ENCODE assay signal across 1 cellular context in the genomic region with DNA sequence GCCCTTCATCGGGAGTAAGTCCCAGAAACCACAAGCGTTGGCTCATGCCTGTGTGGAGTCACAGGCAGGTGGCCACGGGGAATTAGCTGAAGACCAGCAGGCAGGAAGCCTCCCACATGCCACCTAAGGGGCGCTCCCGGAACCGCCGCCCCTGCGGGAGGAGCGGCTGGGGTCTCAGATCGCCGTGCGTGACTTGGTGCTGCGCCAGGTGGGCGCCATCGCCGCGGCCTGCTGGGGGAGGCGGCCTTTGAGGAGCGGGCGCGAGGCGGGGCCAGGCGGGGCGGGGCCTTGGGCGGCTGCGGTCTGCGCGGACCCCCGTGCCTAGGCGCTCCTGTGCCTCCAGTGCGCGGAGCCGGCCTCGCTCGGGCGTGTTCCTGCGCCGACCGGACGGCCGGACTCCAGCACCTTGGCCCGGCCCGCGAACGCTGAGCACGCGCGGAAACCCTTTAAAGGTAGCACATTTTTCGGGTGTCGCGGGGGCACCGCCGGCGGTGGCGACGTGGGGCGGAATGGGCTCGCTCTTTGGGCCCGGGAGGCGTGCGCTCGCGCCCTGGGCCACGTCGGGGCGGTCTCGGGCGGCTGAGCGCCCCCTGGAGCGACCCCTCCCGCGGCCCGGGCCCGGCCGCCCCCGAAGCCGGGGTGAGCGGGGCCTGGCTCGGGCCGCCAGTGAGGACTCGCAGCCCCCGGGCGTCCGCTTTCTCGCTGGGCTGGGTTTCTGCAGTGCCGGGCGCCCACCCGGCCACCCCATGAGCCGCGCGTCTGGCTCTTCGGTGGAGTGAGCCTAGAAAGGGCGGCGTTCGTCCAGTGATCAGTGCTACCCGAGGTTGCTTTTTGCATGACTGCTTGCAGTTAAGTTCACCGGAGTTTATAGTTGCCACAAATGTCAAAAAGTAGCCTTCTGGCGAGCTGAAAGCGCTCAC.
TF ChIP-seq lines count a peak whose summit lies in the region.

No MANE protein-coding gene starts in this region.

TF ChIP-seq in endothelial cell of umbilical vein, 7 proteins besides CTCF, POLR2A, EP300 and RAD21:
- TF ChIP-seq FOS (IDR thresholded peaks at IDR 0.05; ENCODE audit: borderline replicate concordance, insufficient read depth, low read length), result no peak
- TF ChIP-seq POLR2AphosphoS5 (IDR thresholded peaks at IDR 0.05; ENCODE audit: insufficient read depth, low read depth, low read length), result no peak
- TF ChIP-seq MYC (IDR thresholded peaks at IDR 0.05; ENCODE audit: low read depth, low read length), result no peak
- TF ChIP-seq, protein P1, sequence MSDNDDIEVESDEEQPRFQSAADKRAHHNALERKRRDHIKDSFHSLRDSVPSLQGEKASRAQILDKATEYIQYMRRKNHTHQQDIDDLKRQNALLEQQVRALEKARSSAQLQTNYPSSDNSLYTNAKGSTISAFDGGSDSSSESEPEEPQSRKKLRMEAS (IDR thresholded peaks at IDR 0.05; ENCODE audit: insufficient read depth, insufficient read length), result no peak
- TF ChIP-seq EZH2 (IDR thresholded peaks at IDR 0.05; ENCODE audit: borderline replicate concordance, low read depth, low read length, severe bottlenecking), result peak; percentile 87
- TF ChIP-seq JUN (IDR thresholded peaks at IDR 0.05; ENCODE audit: borderline replicate concordance, insufficient read depth, insufficient read length, low read depth), result no peak
